In the genomic region with DNA sequence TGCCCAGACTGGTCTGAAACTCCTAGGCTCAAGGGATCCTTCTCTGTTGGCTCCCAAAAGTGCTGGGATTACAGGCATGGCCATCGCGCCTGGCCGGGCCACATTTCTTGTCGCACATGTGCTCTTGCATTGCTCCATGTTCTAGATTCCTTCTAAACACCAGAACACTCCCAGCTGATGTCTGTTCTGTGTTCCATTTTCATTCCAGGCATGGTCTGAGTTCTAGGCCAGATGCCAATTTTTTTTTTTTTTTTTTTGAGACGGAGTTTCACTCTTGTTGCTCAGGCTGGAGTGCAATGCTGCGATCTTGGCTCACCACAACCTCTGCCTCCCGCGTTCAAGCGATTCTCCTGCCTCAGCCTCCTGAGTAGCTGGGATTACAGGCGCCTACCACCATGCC, we compare ENCODE assay signal across 6 cellular contexts. TPM values are rescaled to one million over a fixed set of nuclear protein-coding genes. Genes with fewer than 3 reads are reported as not detected.
"Had no signal": no experiment of that assay in that cellular context is flagged by ENCODE, and none has a peak within 500 bp of the region (broad histone marks: within the 10 kb centered on the region; RNA-seq: fewer than 3 reads in every experiment).

No MANE protein-coding gene starts in this region.

RNA-seq across cellular contexts. Expression of a gene that starts 33.4 kb away (rescaled TPM):
- total RNA-seq: activated CD8-positive, alpha-beta T cell treated with anti-CD3 and anti-CD28 coated beads for 36 hours; activated naive CD8-positive, alpha-beta T cell treated with anti-CD3 and anti-CD28 coated beads, Interleukin-2, amount 10 ng/mL, durations not matched to agents 7 days and 5 days; activated T-cell treated with anti-CD3 and anti-CD28 coated beads, Interleukin-2, amount 50 U/mL, for 72 hours; activated T-helper 2 cell treated with anti-CD3 and anti-CD28 coated beads, Interferon-gamma antibody, Interleukin-2, Interleukin-4, amounts not matched to agents 10 μg/mL and 5 μg/mL and 100 μg/mL, durations not matched to agents 14 hours and 24 hours and 36 hours; bronchial epithelial cell; SJSA1 had no signal
